In the genomic region with DNA sequence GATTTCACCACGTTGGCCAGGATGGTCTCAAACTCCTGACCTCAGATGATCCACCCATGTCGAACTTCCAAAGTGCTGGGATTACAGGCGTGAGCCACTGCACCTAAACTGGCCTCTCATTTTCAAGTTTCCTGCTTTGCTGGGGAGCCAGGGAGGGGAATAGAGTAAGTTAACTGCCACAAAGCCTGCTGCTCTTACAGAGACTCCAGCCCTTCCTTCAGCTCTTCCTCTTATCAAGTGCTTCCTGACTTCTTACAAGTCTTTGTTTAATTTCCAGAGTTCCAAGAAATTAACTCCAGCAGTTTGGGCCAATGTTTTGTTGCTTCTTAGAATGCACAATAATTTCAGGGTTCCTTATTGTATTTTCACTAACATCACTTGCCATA, we compare ENCODE assay signal across 18 cellular contexts. TPM values are rescaled to one million over a fixed set of nuclear protein-coding genes. Genes with fewer than 3 reads are reported as not detected.
DNase-seq lines count a peak whose midpoint lies in the region; ATAC-seq lines count a peak whose summit lies in the region.
"Had no signal": no experiment of that assay in that cellular context is flagged by ENCODE, and none has a peak within 500 bp of the region (broad histone marks: within the 10 kb centered on the region; RNA-seq: fewer than 3 reads in every experiment).

No MANE protein-coding gene starts in this region.

- DNase-seq in activated T-cell treated with anti-CD3 and anti-CD28 coated beads, Interleukin-2, amount 50 U/mL, for 72 hours = no peak
- no peak for DNase-seq in activated T-cell treated with anti-CD3 and anti-CD28 coated beads, Interleukin-2, amount 50 U/mL, for 1 hour
- no peak for DNase-seq in Jurkat, Clone E6-1 (ENCODE audit: low read depth, low spot score)
- DNase-seq in activated T-helper 1 cell treated with anti-CD3 and anti-CD28 coated beads, Interleukin-12 subunit alpha, Interleukin-12 subunit beta, Interleukin-2, Interleukin-4 antibody, amounts not matched to agents 30 ng/mL and 10 ng/mL and 1 ng/mL, durations not matched to agents 14 hours and 24 hours and 36 hours (ENCODE audit: low spot score) = no peak
- DNase-seq in lung microvascular endothelial cell (ENCODE audit: low read depth in 2 of 2) (peak; percentile 19 to 28), AG20443 (ENCODE audit: low spot score) (no peak)
- DNase-seq: activated CD4-positive, CD25-positive, alpha-beta regulatory T cell treated with anti-CD3 and anti-CD28 coated beads, Interleukin-2, amount 50 U/mL, for 72 hours; activated T-cell treated with anti-CD3 and anti-CD28 coated beads, Interleukin-2, amount 50 U/mL, for 4 hours; foreskin melanocyte; left lung; NCI-H1436; NK-92 treated with Interleukin-12 subunit alpha and Interleukin-12 subunit beta, amount 100 ng/mL, for 24 hours; RPMI8226 had no signal

- no peak overlapping the region for H3K4me3 Mint-ChIP-seq in activated T-cell treated with anti-CD3 and anti-CD28 coated beads, Interleukin-2, amount 50 U/mL, for 72 hours
- H3K4me3 Mint-ChIP-seq in activated T-helper 1 cell treated with anti-CD3 and anti-CD28 coated beads, Interleukin-12 subunit alpha, Interleukin-12 subunit beta, Interleukin-2, Interleukin-4 antibody, amounts not matched to agents 30 ng/mL and 10 ng/mL and 1 ng/mL, durations not matched to agents 14 hours and 24 hours and 36 hours = peak overlapping the region; percentile 5

- peaks cover 6 to 7% of the 10 kb centered on the region in 2 donors for H3K9me3 Mint-ChIP-seq in activated T-cell treated with anti-CD3 and anti-CD28 coated beads, Interleukin-2, amount 50 U/mL, for 72 hours
- H3K9me3 Mint-ChIP-seq in activated T-helper 1 cell treated with anti-CD3 and anti-CD28 coated beads, Interleukin-12 subunit alpha, Interleukin-12 subunit beta, Interleukin-2, Interleukin-4 antibody, amounts not matched to agents 30 ng/mL and 10 ng/mL and 1 ng/mL, durations not matched to agents 14 hours and 24 hours and 36 hours = peaks cover 33% of the 10 kb centered on the region

- intact Hi-C loops in activated T-helper 1 cell treated with anti-CD3 and anti-CD28 coated beads, Interleukin-12 subunit alpha, Interleukin-12 subunit beta, Interleukin-2, Interleukin-4 antibody, amounts not matched to agents 30 ng/mL and 10 ng/mL and 1 ng/mL, durations not matched to agents 14 hours and 24 hours and 36 hours (cut with micrococcal nuclease) = no loop called here

- ATAC-seq in activated T-cell treated with anti-CD3 and anti-CD28 coated beads, Interleukin-2, amount 50 U/mL, for 72 hours (replicated peaks in 1 of 2) = no peak
- ATAC-seq in HG02759 (IDR thresholded peaks at IDR 0.05; ENCODE audit: unreplicated experiment) (no peak), GM18498 (IDR thresholded peaks at IDR 0.05; ENCODE audit: unreplicated experiment) (no peak)
- ATAC-seq: HCT116, left lung, sciatic nerve had no signal

- 0 out of 2 replicates have a peak overlapping the region, but pooled peaks have one; percentile 15 for H3K4me3 ChIP-seq in Jurkat, Clone E6-1 (ENCODE audit: low read length)
- H3K4me3 ChIP-seq: ascending aorta, left lung had no signal

- H3K4me1 Mint-ChIP-seq in activated T-cell treated with anti-CD3 and anti-CD28 coated beads, Interleukin-2, amount 50 U/mL, for 72 hours (ENCODE audit: low read depth) = peaks cover 37% of the 10 kb centered on the region
- H3K4me1 Mint-ChIP-seq in activated T-helper 1 cell treated with anti-CD3 and anti-CD28 coated beads, Interleukin-12 subunit alpha, Interleukin-12 subunit beta, Interleukin-2, Interleukin-4 antibody, amounts not matched to agents 30 ng/mL and 10 ng/mL and 1 ng/mL, durations not matched to agents 14 hours and 24 hours and 36 hours (ENCODE audit: low read depth) = peaks cover 63% of the 10 kb centered on the region

- H3K27me3 Mint-ChIP-seq in activated T-cell treated with anti-CD3 and anti-CD28 coated beads, Interleukin-2, amount 50 U/mL, for 72 hours (ENCODE audit: low read depth) = no peaks in the 10 kb centered on the region
- peaks cover 4% of the 10 kb centered on the region for H3K27me3 Mint-ChIP-seq in activated T-helper 1 cell treated with anti-CD3 and anti-CD28 coated beads, Interleukin-12 subunit alpha, Interleukin-12 subunit beta, Interleukin-2, Interleukin-4 antibody, amounts not matched to agents 30 ng/mL and 10 ng/mL and 1 ng/mL, durations not matched to agents 14 hours and 24 hours and 36 hours (ENCODE audit: insufficient read depth)

- peak overlapping the region; percentile 61 for H3K27ac Mint-ChIP-seq in activated T-cell treated with anti-CD3 and anti-CD28 coated beads, Interleukin-2, amount 50 U/mL, for 72 hours
- H3K27ac Mint-ChIP-seq in activated T-helper 1 cell treated with anti-CD3 and anti-CD28 coated beads, Interleukin-12 subunit alpha, Interleukin-12 subunit beta, Interleukin-2, Interleukin-4 antibody, amounts not matched to agents 30 ng/mL and 10 ng/mL and 1 ng/mL, durations not matched to agents 14 hours and 24 hours and 36 hours = peak overlapping the region; percentile 82

- peaks cover 11 to 13% of the 10 kb centered on the region in 2 donors for H3K36me3 Mint-ChIP-seq in activated T-cell treated with anti-CD3 and anti-CD28 coated beads, Interleukin-2, amount 50 U/mL, for 72 hours (ENCODE audit: insufficient read depth in 2 of 2)
- peaks cover 7% of the 10 kb centered on the region for H3K36me3 Mint-ChIP-seq in activated T-helper 1 cell treated with anti-CD3 and anti-CD28 coated beads, Interleukin-12 subunit alpha, Interleukin-12 subunit beta, Interleukin-2, Interleukin-4 antibody, amounts not matched to agents 30 ng/mL and 10 ng/mL and 1 ng/mL, durations not matched to agents 14 hours and 24 hours and 36 hours (ENCODE audit: low read depth)

RNA-seq across cellular contexts. Expression of gene UBE2F, which starts 24.3 kb away (rescaled TPM):
- 10 to 100 TPM; 73.6 to 81.7 TPM for total RNA-seq in activated T-cell treated with anti-CD3 and anti-CD28 coated beads, Interleukin-2, amount 50 U/mL, for 72 hours
- polyA plus RNA-seq in Jurkat, Clone E6-1 (2012; ENCODE audit: insufficient read depth, insufficient read length) = 88.2 TPM
- total RNA-seq in activated T-helper 1 cell treated with anti-CD3 and anti-CD28 coated beads, Interleukin-12 subunit alpha, Interleukin-12 subunit beta, Interleukin-2, Interleukin-4 antibody, amounts not matched to agents 30 ng/mL and 10 ng/mL and 1 ng/mL, durations not matched to agents 14 hours and 24 hours and 36 hours = 121 TPM in 2 replicates
- 27.7 and 31.2 TPM in 2 replicates for total RNA-seq in lung microvascular endothelial cell

Comparison
In these comparisons a context has a peak if more than half of its experiments do, and no peak if none do; other contexts are left out.
1. DNase-seq: peak in lung microvascular endothelial cell (2 of 2); none in activated T-cell treated with anti-CD3 and anti-CD28 coated beads, Interleukin-2, amount 50 U/mL, for 72 hours (0 of 2), activated T-cell treated with anti-CD3 and anti-CD28 coated beads, Interleukin-2, amount 50 U/mL, for 1 hour (single experiment), Jurkat, Clone E6-1 (single experiment), activated T-helper 1 cell treated with anti-CD3 and anti-CD28 coated beads, Interleukin-12 subunit alpha, Interleukin-12 subunit beta, Interleukin-2, Interleukin-4 antibody, amounts not matched to agents 30 ng/mL and 10 ng/mL and 1 ng/mL, durations not matched to agents 14 hours and 24 hours and 36 hours (single experiment) and AG20443 (single experiment).